24 cellular contexts compared by ENCODE assay signal in the genomic region with DNA sequence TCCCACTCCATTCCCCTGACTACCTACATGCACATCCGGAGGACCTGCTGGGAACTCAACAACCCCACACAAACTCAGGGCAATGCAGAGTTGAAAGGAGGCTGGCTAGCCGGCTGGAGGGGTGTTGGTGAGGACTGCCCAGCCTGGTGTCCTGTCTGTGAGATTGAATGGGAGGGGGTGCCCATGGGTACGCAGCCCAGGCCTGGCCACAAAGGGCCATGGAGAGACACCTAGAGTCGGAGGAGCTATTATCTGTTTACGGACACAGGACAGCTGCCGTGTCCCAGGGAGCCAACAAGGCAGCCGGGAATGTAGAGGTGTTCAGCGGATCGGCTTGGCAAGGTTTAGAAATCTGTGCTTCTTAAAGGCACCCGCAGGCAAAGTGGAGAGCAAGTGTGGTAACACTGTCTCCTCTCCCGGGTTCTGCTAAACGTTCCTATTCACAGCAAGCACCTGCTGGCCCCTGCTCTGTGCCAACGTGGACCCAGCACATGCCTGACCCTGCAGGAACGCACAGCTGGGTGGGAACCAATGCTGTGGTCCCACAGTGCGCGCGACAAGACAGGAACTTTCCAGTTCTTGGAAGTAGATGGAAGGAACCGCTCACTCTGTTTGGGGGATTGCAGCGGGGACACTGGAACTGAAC.
"Had no signal": no experiment of that assay in that cellular context is flagged by ENCODE, and none has a peak within 500 bp of the region (broad histone marks: within the 10 kb centered on the region; RNA-seq: fewer than 3 reads in every experiment).

No MANE protein-coding gene starts in this region.

- H3K36me3 ChIP-seq: thyroid gland had no signal

- H3K9me3 ChIP-seq: thyroid gland had no signal

- H3K27ac Mint-ChIP-seq: activated CD4-positive, alpha-beta memory T cell treated with anti-CD3 and anti-CD28 coated beads, Interleukin-2, amount 10 ng/mL, durations not matched to agents 7 days and 5 days; activated CD4-positive, alpha-beta T cell treated with anti-CD3 and anti-CD28 coated beads, Interleukin-2, amount 10 ng/mL, durations not matched to agents 24 days and 14 days; activated naive CD4-positive, alpha-beta T cell treated with anti-CD3 and anti-CD28 coated beads for 36 hours; activated naive CD8-positive, alpha-beta T cell treated with anti-CD3 and anti-CD28 coated beads, Interleukin-2, amount 10 ng/mL, durations not matched to agents 7 days and 5 days; activated T-cell treated with anti-CD3 and anti-CD28 coated beads, Interleukin-2, amount 50 U/mL, for 72 hours; dendritic cell treated with granulocyte-macrophage colony-stimulating factor and Interleukin-4, amounts not matched to agents 40 ng/mL and 50 ng/mL, for 4 days; mesothelial cell of epicardium; natural killer cell had no signal

- ATAC-seq: activated T-cell treated with anti-CD3 and anti-CD28 coated beads, Interleukin-2, amount 50 U/mL, for 72 hours; left lobe of liver; natural killer cell; sciatic nerve had no signal

- H3K4me3 ChIP-seq: lung, thyroid gland had no signal

- H3K27me3 Mint-ChIP-seq: activated CD4-positive, alpha-beta memory T cell treated with anti-CD3 and anti-CD28 coated beads, Interleukin-2, amount 10 ng/mL, durations not matched to agents 7 days and 5 days; activated CD4-positive, alpha-beta T cell treated with anti-CD3 and anti-CD28 coated beads, Interleukin-2, amount 10 ng/mL, durations not matched to agents 24 days and 14 days had no signal

- H3K27me3 ChIP-seq: thyroid gland had no signal

- H3K27ac ChIP-seq: thyroid gland had no signal

- FAIRE-seq: bronchial epithelial cell, small intestine, urothelium cell line had no signal

- H3K4me3 Mint-ChIP-seq: activated CD4-positive, alpha-beta memory T cell treated with anti-CD3 and anti-CD28 coated beads, Interleukin-2, amount 10 ng/mL, durations not matched to agents 7 days and 5 days; activated CD4-positive, alpha-beta T cell treated with anti-CD3 and anti-CD28 coated beads, Interleukin-2, amount 10 ng/mL, durations not matched to agents 24 days and 14 days; activated naive CD4-positive, alpha-beta T cell treated with anti-CD3 and anti-CD28 coated beads for 36 hours; activated naive CD8-positive, alpha-beta T cell treated with anti-CD3 and anti-CD28 coated beads, Interleukin-2, amount 10 ng/mL, durations not matched to agents 7 days and 5 days; activated T-cell treated with anti-CD3 and anti-CD28 coated beads, Interleukin-2, amount 50 U/mL, for 72 hours; dendritic cell treated with granulocyte-macrophage colony-stimulating factor and Interleukin-4, amounts not matched to agents 40 ng/mL and 50 ng/mL, for 4 days; mesothelial cell of epicardium; natural killer cell had no signal

- H3K9me3 Mint-ChIP-seq: activated CD4-positive, alpha-beta memory T cell treated with anti-CD3 and anti-CD28 coated beads, Interleukin-2, amount 10 ng/mL, durations not matched to agents 7 days and 5 days; activated CD4-positive, alpha-beta T cell treated with anti-CD3 and anti-CD28 coated beads, Interleukin-2, amount 10 ng/mL, durations not matched to agents 24 days and 14 days; activated naive CD4-positive, alpha-beta T cell treated with anti-CD3 and anti-CD28 coated beads for 36 hours; activated naive CD8-positive, alpha-beta T cell treated with anti-CD3 and anti-CD28 coated beads, Interleukin-2, amount 10 ng/mL, durations not matched to agents 7 days and 5 days; activated T-cell treated with anti-CD3 and anti-CD28 coated beads, Interleukin-2, amount 50 U/mL, for 72 hours; dendritic cell treated with granulocyte-macrophage colony-stimulating factor and Interleukin-4, amounts not matched to agents 40 ng/mL and 50 ng/mL, for 4 days; mesothelial cell of epicardium; natural killer cell had no signal

- H3K4me1 Mint-ChIP-seq: activated CD4-positive, alpha-beta memory T cell treated with anti-CD3 and anti-CD28 coated beads, Interleukin-2, amount 10 ng/mL, durations not matched to agents 7 days and 5 days; activated CD4-positive, alpha-beta T cell treated with anti-CD3 and anti-CD28 coated beads, Interleukin-2, amount 10 ng/mL, durations not matched to agents 24 days and 14 days; activated naive CD8-positive, alpha-beta T cell treated with anti-CD3 and anti-CD28 coated beads, Interleukin-2, amount 10 ng/mL, durations not matched to agents 7 days and 5 days; natural killer cell had no signal

- DNase-seq: activated CD4-positive, alpha-beta memory T cell treated with anti-CD3 and anti-CD28 coated beads, Interleukin-2, amount 10 ng/mL, durations not matched to agents 7 days and 5 days; activated CD4-positive, alpha-beta T cell treated with anti-CD3 and anti-CD28 coated beads, Interleukin-2, amount 10 ng/mL, durations not matched to agents 24 days and 14 days; activated effector memory CD4-positive, alpha-beta T cell treated with Interleukin-2 at 50 U/mL for 16 hours; activated naive CD4-positive, alpha-beta T cell treated with anti-CD3 and anti-CD28 coated beads for 36 hours; activated naive CD8-positive, alpha-beta T cell treated with anti-CD3 and anti-CD28 coated beads, Interleukin-2, amount 10 ng/mL, durations not matched to agents 7 days and 5 days; activated T-cell treated with anti-CD3 and anti-CD28 coated beads, Interleukin-2, amount 50 U/mL, for 72 hours; amniotic stem cell; effector CD4-positive, alpha-beta T cell; erythroblast; foreskin fibroblast; natural killer cell; small intestine; stimulated activated CD4-positive, alpha-beta T cell treated with anti-CD3 and anti-CD28 coated beads, Interleukin-2, amount 100 ng/mL, for 24 hours; stimulated activated CD8-positive, alpha-beta memory T cell treated with anti-CD3 and anti-CD28 coated beads, Interleukin-4, amount 100 ng/mL, for 48 hours; stimulated activated naive CD4-positive, alpha-beta T cell treated with Interleukin-2 at 50 U/mL for 16 hours; substantia nigra; thyroid gland had no signal
